18 cellular contexts compared by ENCODE assay signal in the genomic region with DNA sequence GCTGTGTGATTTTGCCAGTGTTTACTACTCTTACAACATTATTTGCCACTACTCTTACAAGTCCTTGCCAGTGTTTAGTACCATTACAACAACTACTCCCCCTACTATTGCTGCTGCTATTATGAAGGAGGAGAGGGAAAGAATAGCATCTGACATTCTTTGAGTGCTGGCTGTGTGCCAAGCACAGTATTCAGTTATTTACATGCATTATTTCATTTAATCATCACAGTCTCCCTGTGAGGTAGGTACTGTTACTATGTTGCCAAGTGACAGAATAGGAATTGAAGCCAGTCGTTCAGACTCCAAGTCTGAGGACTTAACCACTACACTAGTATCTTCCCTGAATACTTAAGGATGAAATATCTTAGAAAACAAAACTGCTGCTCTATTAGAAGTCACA.
DNase-seq lines count a peak whose midpoint lies in the region; ATAC-seq, FAIRE-seq and TF ChIP-seq lines count a peak whose summit lies in the region.
"Had no signal": no experiment of that assay in that cellular context is flagged by ENCODE, and none has a peak within 500 bp of the region (broad histone marks: within the 10 kb centered on the region; RNA-seq: fewer than 3 reads in every experiment).

No MANE protein-coding gene starts in this region.

- no peaks in the 10 kb centered on the region for H3K9me3 ChIP-seq in WERI-Rb-1 (ENCODE audit: severe bottlenecking)
- H3K9me3 ChIP-seq: BLaER1 treated with 17β-estradiol and CSF1 and Interleukin-3, amounts not matched to agents 10 nM and 100 nM had no signal

- no peak overlapping the region for H3K27ac ChIP-seq in WERI-Rb-1
- H3K27ac ChIP-seq: BLaER1 treated with 17β-estradiol and CSF1 and Interleukin-3, amounts not matched to agents 10 nM and 100 nM; dorsolateral prefrontal cortex had no signal

- peak; percentile 4 for DNase-seq in NCI-H1694 treated with DMSO at 0.1 percent for 48 hours (lab: John Stamatoyannopoulos, UW)
- DNase-seq in NCI-H1694 (lab: John Stamatoyannopoulos, UW): no peak
- DNase-seq in NCI-H2227 treated with DMSO at 0.1 percent for 48 hours (lab: John Stamatoyannopoulos, UW): peak; percentile 36
- peak; percentile 45 to 48 for DNase-seq in cardiac fibroblast (ENCODE audit: low read depth in 2 of 2)
- DNase-seq in skeletal muscle cell (ENCODE audit: low read depth): peak; percentile 26
- DNase-seq in D721Med (ENCODE audit: insufficient read length, low spot score): no peak
- DNase-seq in WERI-Rb-1: no peak
- DNase-seq: activated naive CD4-positive, alpha-beta T cell treated with Interleukin-2 at 50 U/mL for 16 hours; DMS53; dorsolateral prefrontal cortex; glutamatergic neuron; H7; Karpas-422; NCI-H187 treated with DMSO at 0.1 percent for 48 hours; stimulated activated naive CD8-positive, alpha-beta T cell treated with anti-CD3 and anti-CD28 coated beads, Interleukin-15, Interleukin-2, amounts not matched to agents 100 U/mL and 50 U/mL, for 24 hours had no signal

- H3K4me3 ChIP-seq in cardiac fibroblast (replicated peaks in 1 of 2; ENCODE audit: low read depth in 2 of 2, low read length in 2 of 2): no peak overlapping the region
- H3K4me3 ChIP-seq in skeletal muscle cell (ENCODE audit: low read depth, low read length): no peak overlapping the region
- H3K4me3 ChIP-seq in WERI-Rb-1 (ENCODE audit: low read depth, low read length): no peak overlapping the region
- H3K4me3 ChIP-seq: BLaER1 treated with 17β-estradiol and CSF1 and Interleukin-3, amounts not matched to agents 10 nM and 100 nM; dorsolateral prefrontal cortex; lung had no signal

- ATAC-seq in GM18867 (IDR thresholded peaks at IDR 0.05; ENCODE audit: unreplicated experiment): no peak
- ATAC-seq: stimulated activated naive CD8-positive, alpha-beta T cell treated with anti-CD3 and anti-CD28 coated beads, Interleukin-15, Interleukin-2, amounts not matched to agents 100 U/mL and 50 U/mL, for 24 hours had no signal

- no peaks in the 10 kb centered on the region for H3K27me3 ChIP-seq in WERI-Rb-1 (ENCODE audit: insufficient read depth, low read depth, severe bottlenecking)
- H3K27me3 ChIP-seq: BLaER1 treated with 17β-estradiol and CSF1 and Interleukin-3, amounts not matched to agents 10 nM and 100 nM; dorsolateral prefrontal cortex had no signal

- no peak for TF ChIP-seq CTCF in cardiac fibroblast (IDR thresholded peaks at IDR 0.05; ENCODE audit: low read depth, low read length)
- TF ChIP-seq CTCF in D721Med (IDR thresholded peaks at IDR 0.05; ENCODE audit: insufficient read depth, missing control alignments): no peak
- TF ChIP-seq CTCF in WERI-Rb-1 (IDR thresholded peaks at IDR 0.05; ENCODE audit: low read depth, low read length): no peak

- no peak for FAIRE-seq in D721Med (lab: Jason Lieb, UNC)

- no peaks in the 10 kb centered on the region for H3K36me3 ChIP-seq in WERI-Rb-1

Comparison
In these comparisons a context has a peak if more than half of its experiments do, and no peak if none do; other contexts are left out.
1. DNase-seq: peak in NCI-H1694 treated with DMSO at 0.1 percent for 48 hours (single experiment), NCI-H2227 treated with DMSO at 0.1 percent for 48 hours (single experiment), cardiac fibroblast (2 of 2) and skeletal muscle cell (single experiment); none in NCI-H1694 (single experiment), D721Med (single experiment) and WERI-Rb-1 (single experiment).